Comparison of ENCODE assay signal across 6 cellular contexts in the genomic region with DNA sequence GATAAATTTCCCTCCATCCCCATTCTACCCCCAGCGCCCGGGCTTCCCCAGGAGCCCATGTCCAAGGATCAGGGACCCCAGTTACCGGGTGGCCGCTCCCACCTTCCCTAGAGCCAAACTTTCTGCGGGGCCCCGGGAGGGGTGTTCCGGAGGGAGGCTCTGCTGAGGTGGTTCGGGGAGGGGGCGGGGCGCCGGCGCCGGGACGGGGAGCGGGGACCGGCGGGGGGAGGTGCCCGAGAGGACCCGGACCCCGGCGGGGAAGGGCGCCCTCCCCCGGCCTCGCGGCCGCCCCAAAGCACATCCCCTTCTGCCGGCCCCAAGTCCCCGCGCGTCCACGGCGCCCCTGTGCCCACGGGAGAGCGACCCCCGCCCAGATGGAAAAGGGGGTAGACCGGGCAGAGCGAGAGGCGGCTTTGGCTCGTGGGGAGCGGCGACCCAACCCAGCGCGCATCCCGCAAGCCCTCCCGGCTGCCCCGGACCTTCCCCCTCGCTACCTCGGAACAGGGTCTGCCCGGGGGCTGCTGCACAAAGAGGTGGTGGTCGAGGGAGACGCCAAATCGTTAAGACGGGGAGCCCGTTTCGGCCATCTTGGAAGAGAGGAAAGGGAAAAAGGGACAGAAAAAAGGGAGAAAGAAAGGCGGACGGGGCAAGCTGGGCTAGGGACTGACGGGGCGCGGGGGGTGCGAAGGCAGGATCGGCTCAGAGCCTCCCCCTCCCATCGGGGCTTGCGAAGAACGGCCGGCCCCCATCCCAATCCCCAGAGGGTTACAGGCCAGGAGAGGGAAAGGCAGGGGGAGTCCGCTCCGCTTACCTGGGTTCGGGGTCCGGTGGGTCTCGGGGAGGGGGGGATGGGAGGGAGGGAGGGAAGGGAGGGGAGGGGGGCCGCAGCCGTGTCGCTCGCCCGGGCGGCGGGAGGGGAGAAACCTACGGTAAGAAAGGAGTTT. TPM values are rescaled to one million over a fixed set of nuclear protein-coding genes. Genes with fewer than 3 reads are reported as not detected.
DNase-seq lines count a peak whose midpoint lies in the region; ATAC-seq and TF ChIP-seq lines count a peak whose summit lies in the region.

No MANE protein-coding gene starts in this region.

- no peak for ATAC-seq in activated CD8-positive, alpha-beta memory T cell treated with anti-CD3 and anti-CD28 coated beads, Interleukin-2, amount 10 ng/mL, durations not matched to agents 7 days and 5 days
- ATAC-seq in HG03571 (IDR thresholded peaks at IDR 0.05; ENCODE audit: unreplicated experiment): no peak

- CTCF ChIA-PET in activated CD8-positive, alpha-beta memory T cell treated with anti-CD3 and anti-CD28 coated beads, Interleukin-2, amount 10 ng/mL, durations not matched to agents 7 days and 5 days (lab: Charles Lee): interaction anchor here (5.1 kb wide), 1 partner anchor 13 kb away, joined by 28 read pairs; no protein-coding TSS in a partner anchor

- no peak overlapping the region for H3K27ac Mint-ChIP-seq in activated CD8-positive, alpha-beta memory T cell treated with anti-CD3 and anti-CD28 coated beads, Interleukin-2, amount 10 ng/mL, durations not matched to agents 7 days and 5 days

- no peaks in the 10 kb centered on the region for H3K9me3 Mint-ChIP-seq in activated CD8-positive, alpha-beta memory T cell treated with anti-CD3 and anti-CD28 coated beads, Interleukin-2, amount 10 ng/mL, durations not matched to agents 7 days and 5 days (ENCODE audit: low read depth)

- DNase-seq in activated CD8-positive, alpha-beta memory T cell treated with anti-CD3 and anti-CD28 coated beads, Interleukin-2, amount 10 ng/mL, durations not matched to agents 7 days and 5 days: no peak
- DNase-seq in activated CD8-positive, alpha-beta memory T cell treated with anti-CD3 and anti-CD28 coated beads, Interleukin-2, amount 50 U/mL, for 4 hours: no peak
- DNase-seq in breast epithelium (ENCODE audit: low spot score in 2 of 2) (no peak), Ammon's horn (ENCODE audit: low spot score) (no peak)

- H3K4me1 Mint-ChIP-seq in activated CD8-positive, alpha-beta memory T cell treated with anti-CD3 and anti-CD28 coated beads, Interleukin-2, amount 10 ng/mL, durations not matched to agents 7 days and 5 days: peaks cover 43% of the 10 kb centered on the region

- H3K27ac ChIP-seq in breast epithelium: peak overlapping the region; percentile 78 to 93

- intact Hi-C loops in breast epithelium (cut with DNase I; ENCODE audit: low total_unique reads): loop anchor here (1.0 kb wide), 1 partner anchor 43 kb away; no protein-coding TSS in a partner anchor

- no peak for TF ChIP-seq POLR2A in breast epithelium (IDR thresholded peaks at IDR 0.05)

- peak overlapping the region; percentile 68 for H3K4me3 Mint-ChIP-seq in activated CD8-positive, alpha-beta memory T cell treated with anti-CD3 and anti-CD28 coated beads, Interleukin-2, amount 10 ng/mL, durations not matched to agents 7 days and 5 days

- H3K27me3 ChIP-seq in breast epithelium (no peaks in the 10 kb centered on the region), neuron (ENCODE audit: insufficient read depth, low read length) (no peaks in the 10 kb centered on the region)

- H3K36me3 ChIP-seq in breast epithelium (no peaks in the 10 kb centered on the region), neuron (ENCODE audit: insufficient read depth, low read length) (peaks cover 2% of the 10 kb centered on the region)

- peaks cover 5 to 16% of the 10 kb centered on the region in 2 donors for H3K4me1 ChIP-seq in breast epithelium
- peaks cover 44% of the 10 kb centered on the region for H3K4me1 ChIP-seq in neuron (ENCODE audit: insufficient read depth, low read length)

- no peak for TF ChIP-seq CTCF in breast epithelium (IDR thresholded peaks at IDR 0.05)

- H3K27me3 Mint-ChIP-seq in activated CD8-positive, alpha-beta memory T cell treated with anti-CD3 and anti-CD28 coated beads, Interleukin-2, amount 10 ng/mL, durations not matched to agents 7 days and 5 days: peaks cover 61% of the 10 kb centered on the region

- peak overlapping the region; percentile 57 for H2AFZ ChIP-seq in neuron (ENCODE audit: low read depth, low read length)

- H3K4me3 ChIP-seq in breast epithelium (peak overlapping the region; percentile 84 to 91 (median 88)), neuron (ENCODE audit: low read length) (peak overlapping the region; percentile 67)

- H3K9me3 ChIP-seq in breast epithelium (no peaks in the 10 kb centered on the region), neuron (ENCODE audit: low read length) (no peaks in the 10 kb centered on the region)

- peaks cover 2% of the 10 kb centered on the region for H3K36me3 Mint-ChIP-seq in activated CD8-positive, alpha-beta memory T cell treated with anti-CD3 and anti-CD28 coated beads, Interleukin-2, amount 10 ng/mL, durations not matched to agents 7 days and 5 days

RNA-seq across cellular contexts. Expression of a gene that starts 0.5 kb away (rescaled TPM):
- 1 to 10 TPM; 2.1 to 2.5 TPM for total RNA-seq in activated CD8-positive, alpha-beta memory T cell treated with anti-CD3 and anti-CD28 coated beads, Interleukin-2, amount 10 ng/mL, durations not matched to agents 7 days and 5 days
- total RNA-seq in breast epithelium: 1 to 10 TPM; 6.4 to 9.5 (median 9.3) TPM

RNA-seq across cellular contexts. Expression of a gene that starts 4.9 kb away (rescaled TPM):
- total RNA-seq in activated CD8-positive, alpha-beta memory T cell treated with anti-CD3 and anti-CD28 coated beads, Interleukin-2, amount 10 ng/mL, durations not matched to agents 7 days and 5 days: 100 to 1,000 TPM; 246 to 303 TPM
- total RNA-seq in breast epithelium: 100 to 1,000 TPM; 132 to 214 (median 167) TPM

RNA-seq across cellular contexts. Expression of a gene that starts 17.5 kb away (rescaled TPM):
- 10 to 100 TPM; 51.3 to 54.3 TPM for total RNA-seq in activated CD8-positive, alpha-beta memory T cell treated with anti-CD3 and anti-CD28 coated beads, Interleukin-2, amount 10 ng/mL, durations not matched to agents 7 days and 5 days
- total RNA-seq in breast epithelium: 10 to 100 TPM in 2 of 3 donors, 1 to 10 TPM in 1; 8.9 to 15.0 (median 12.5) TPM

RNA-seq across cellular contexts. Expression of a gene that starts 42.6 kb away (rescaled TPM):
- total RNA-seq in activated CD8-positive, alpha-beta memory T cell treated with anti-CD3 and anti-CD28 coated beads, Interleukin-2, amount 10 ng/mL, durations not matched to agents 7 days and 5 days: 100 to 1,000 TPM; 223 to 247 TPM
- 100 to 1,000 TPM in 1 of 3 donors, 10 to 100 TPM in 2; 41.9 to 101 (median 90.5) TPM for total RNA-seq in breast epithelium

RNA-seq across cellular contexts. Expression of a gene that starts 51.7 kb away (rescaled TPM):
- total RNA-seq in activated CD8-positive, alpha-beta memory T cell treated with anti-CD3 and anti-CD28 coated beads, Interleukin-2, amount 10 ng/mL, durations not matched to agents 7 days and 5 days: 10 to 100 TPM; 37.6 TPM
- total RNA-seq in breast epithelium: 10 to 100 TPM; 43.0 to 52.8 (median 43.6) TPM
